Comparison of ENCODE assay signal across 26 cellular contexts in the genomic region with DNA sequence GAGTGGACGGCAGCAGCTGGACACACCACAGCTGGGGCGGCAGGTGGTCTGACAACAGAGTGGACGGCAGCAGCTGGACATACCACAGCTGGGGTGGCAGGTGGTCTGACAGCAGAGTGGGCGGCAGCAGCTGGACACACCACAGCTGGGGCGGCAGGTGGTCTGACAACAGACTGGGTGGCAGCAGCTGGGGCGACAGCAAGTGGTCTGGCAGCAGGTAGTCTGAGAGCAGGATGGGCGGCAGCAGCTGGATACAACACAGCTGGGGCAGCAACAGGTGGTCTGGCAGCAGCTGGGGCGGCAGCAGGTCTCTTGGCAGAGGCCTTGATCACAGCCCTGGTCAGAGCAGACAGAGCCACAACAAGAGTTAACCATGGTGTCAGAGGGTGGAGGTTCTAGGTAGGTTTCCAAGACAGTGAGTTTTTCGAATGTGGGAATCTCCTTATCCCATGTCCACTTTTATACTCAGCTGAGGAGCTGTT. TPM values are rescaled to one million over a fixed set of nuclear protein-coding genes. Genes with fewer than 3 reads are reported as not detected.
DNase-seq lines count a peak whose midpoint lies in the region; ATAC-seq and TF ChIP-seq lines count a peak whose summit lies in the region.
"Had no signal": no experiment of that assay in that cellular context is flagged by ENCODE, and none has a peak within 500 bp of the region (broad histone marks: within the 10 kb centered on the region; RNA-seq: fewer than 3 reads in every experiment).

A gene (minus strand): TSS at position 432 of the 482 bp plus-strand sequence. CDS start 57 bp downstream, at position 375.

- no TSS peak for BruUV-seq in PC-3 (replicated peaks; lab: Mats Ljungman, UMichigan)

- no peak within 1 kb of the TSS for H3K4me3 ChIP-seq in GM23248
- no peak within 1 kb of the TSS for H3K4me3 ChIP-seq in HEK293 (ENCODE audit: low read depth, low read length)
- no peak within 1 kb of the TSS for H3K4me3 ChIP-seq in spleen
- no peak within 1 kb of the TSS for H3K4me3 ChIP-seq in PC-3 (ENCODE audit: low read length)
- H3K4me3 ChIP-seq: SK-N-MC had no signal

- no peak for ATAC-seq in PC-3
- ATAC-seq: CD8-positive, alpha-beta T cell; Panc1 had no signal

- H3F3A ChIP-seq in GM23248 (ENCODE audit: insufficient read depth): peaks cover 12% of the 10 kb centered on the region
- H3F3A ChIP-seq in PC-3 (ENCODE audit: low read length, unreplicated experiment): no peaks in the 10 kb centered on the region

- H3K9me3 Mint-ChIP-seq in glutamatergic neuron (ENCODE audit: unreplicated experiment): peaks cover 12% of the 10 kb centered on the region
- H3K9me3 Mint-ChIP-seq in activated T-cell treated with anti-CD3 and anti-CD28 coated beads, Interleukin-2, amount 50 U/mL, for 24 hours: no peaks in the 10 kb centered on the region
- H3K9me3 Mint-ChIP-seq: CD8-positive, alpha-beta T cell; T-helper 1 cell treated with Interleukin-12 subunit alpha and Interleukin-12 subunit beta and Interleukin-4 antibody, amounts not matched to agents 30 μg/mL and 1 μg/mL, for 36 hours had no signal

- no peak for TF ChIP-seq CTCF in HEK293 (tag by site-specific recombination; IDR thresholded peaks at IDR 0.05)
- TF ChIP-seq CTCF in glutamatergic neuron (IDR thresholded peaks at IDR 0.05; ENCODE audit: partially characterized antibody, unreplicated experiment): no peak
- no peak for TF ChIP-seq CTCF in spleen (IDR thresholded peaks at IDR 0.05 in 8 of 11, conservative IDR thresholded peaks at IDR 0.05 in 3 of 11)
- no peak for TF ChIP-seq CTCF in PC-3 (conservative IDR thresholded peaks at IDR 0.05; ENCODE audit: low read depth, low read length)

- in situ Hi-C loops in GM23248 (cut with MboI): no loop called here

- CTCF ChIA-PET in HEK293 (lab: Yijun Ruan, JAX): no interaction called here
- CTCF ChIA-PET in PC-3 (lab: Charles Lee): no interaction called here

- H3K36me3 ChIP-seq in GM23248 (ENCODE audit: low read depth) (no peaks in the 10 kb centered on the region), HEK293 (ENCODE audit: control insufficient read depth in 2 of 2, insufficient read depth in 1 of 2, low read length in 2 of 2) (no peaks in the 10 kb centered on the region), spleen (no peaks in the 10 kb centered on the region), PC-3 (ENCODE audit: low read depth, low read length) (no peaks in the 10 kb centered on the region)

- no peaks in the 10 kb centered on the region for H3K36me3 Mint-ChIP-seq in glutamatergic neuron (ENCODE audit: unreplicated experiment)
- H3K36me3 Mint-ChIP-seq in activated T-cell treated with anti-CD3 and anti-CD28 coated beads, Interleukin-2, amount 50 U/mL, for 24 hours (ENCODE audit: low read depth): no peaks in the 10 kb centered on the region
- H3K36me3 Mint-ChIP-seq: CD8-positive, alpha-beta T cell had no signal

- H3K27me3 Mint-ChIP-seq in glutamatergic neuron (ENCODE audit: unreplicated experiment): peaks cover 6% of the 10 kb centered on the region
- peaks cover 14% of the 10 kb centered on the region for H3K27me3 Mint-ChIP-seq in activated T-cell treated with anti-CD3 and anti-CD28 coated beads, Interleukin-2, amount 50 U/mL, for 24 hours

- peaks cover 4% of the 10 kb centered on the region for H3K4me1 ChIP-seq in GM23248 (ENCODE audit: insufficient read depth)
- H3K4me1 ChIP-seq in HEK293 (ENCODE audit: control insufficient read depth, insufficient read depth, low read length): no peaks in the 10 kb centered on the region
- no peaks in the 10 kb centered on the region for H3K4me1 ChIP-seq in spleen
- no peaks in the 10 kb centered on the region for H3K4me1 ChIP-seq in PC-3 (ENCODE audit: insufficient read depth, low read length)

- H3K79me2 ChIP-seq in GM23248 (ENCODE audit: insufficient read depth) (no peaks in the 10 kb centered on the region), PC-3 (ENCODE audit: low read length) (no peaks in the 10 kb centered on the region)

- H3K4me2 ChIP-seq in GM23248 (ENCODE audit: unreplicated experiment) (no peak within 1 kb of the TSS), PC-3 (ENCODE audit: low read length) (no peak within 1 kb of the TSS)

- H4K20me1 ChIP-seq in GM23248 (ENCODE audit: insufficient read depth) (no peaks in the 10 kb centered on the region), PC-3 (ENCODE audit: low read length) (no peaks in the 10 kb centered on the region)

- 68 to 74% methylated on average over 6 to 9 of the region's 9 CpGs for WGBS in GM23248 (ENCODE audit: low coverage in 1 of 2, low lambda C conversion rate in 2 of 2, missing lambda C conversion rate in 2 of 2), 2 experiments
- 60 to 75% (median 72%) methylated on average over 8 to 9 of the region's 9 CpGs for whole genome bisulfite sequencing in spleen, 5 donors

- H3K9ac ChIP-seq in GM23248 (no peak within 1 kb of the TSS), PC-3 (ENCODE audit: low read length) (no peak within 1 kb of the TSS)

- H3K9me3 ChIP-seq in GM23248 (ENCODE audit: low read depth) (no peaks in the 10 kb centered on the region), HEK293 (ENCODE audit: control insufficient read depth, insufficient read depth, low read depth, low read length) (no peaks in the 10 kb centered on the region), spleen (no peaks in the 10 kb centered on the region), PC-3 (ENCODE audit: low read length) (no peaks in the 10 kb centered on the region)

- no peaks in the 10 kb centered on the region for H3K27me3 ChIP-seq in GM23248 (replicated peaks; ENCODE audit: insufficient read depth)
- H3K27me3 ChIP-seq in spleen (replicated peaks in 1 of 7): peaks cover 0 to 8% (median 0%) of the 10 kb centered on the region in 7 donors
- H3K27me3 ChIP-seq in PC-3 (ENCODE audit: low read length): no peaks in the 10 kb centered on the region

- intact Hi-C loops in spleen (cut with DNase I; ENCODE audit: low total_unique reads) (no loop called here), PC-3 (cut with micrococcal nuclease) (no loop called here)

- TF ChIP-seq POLR2A in spleen (IDR thresholded peaks at IDR 0.05): no peak

- H3K27ac Mint-ChIP-seq in glutamatergic neuron (ENCODE audit: unreplicated experiment): peak within 1 kb of the TSS; percentile 68
- H3K27ac Mint-ChIP-seq in activated T-cell treated with anti-CD3 and anti-CD28 coated beads, Interleukin-2, amount 50 U/mL, for 24 hours: no peak within 1 kb of the TSS
- H3K27ac Mint-ChIP-seq: CD8-positive, alpha-beta T cell; HFFc6; T-helper 1 cell treated with Interleukin-12 subunit alpha and Interleukin-12 subunit beta and Interleukin-4 antibody, amounts not matched to agents 30 μg/mL and 1 μg/mL, for 36 hours had no signal

- DNase-seq in GM23248 (no peak), glutamatergic neuron (peak; percentile 31), spleen (peak; percentile 70), cerebellum (ENCODE audit: low spot score) (no peak), PC-3 (no peak)
- no peak for DNase-seq in activated T-cell treated with anti-CD3 and anti-CD28 coated beads, Interleukin-2, amount 50 U/mL, for 24 hours
- DNase-seq: CD8-positive, alpha-beta T cell; DMS153; DND-41; HFFc6; NCI-H1092 treated with DMSO at 0.1 percent for 48 hours; NCI-H1436; NCI-H187; NCI-H2081 treated with DMSO at 0.1 percent for 48 hours; NCI-H2171; NCI-H226; NCI-H510A; NCI-H69; SHP77 treated with DMSO at 0.1 percent for 48 hours; SW 1271 had no signal

- POLR2A ChIA-PET in HEK293 (lab: Yijun Ruan, JAX) (no interaction called here), PC-3 (lab: Charles Lee; ENCODE audit: unreplicated experiment) (no interaction called here)

- peak within 1 kb of the TSS; percentile 18; the same call in 1 of the 2 replicates for H2AFZ ChIP-seq in GM23248
- no peak within 1 kb of the TSS for H2AFZ ChIP-seq in PC-3 (ENCODE audit: low read length)

- no peaks in the 10 kb centered on the region for H3K9me2 ChIP-seq in GM23248 (ENCODE audit: insufficient read depth)
- H3K9me2 ChIP-seq in PC-3 (replicated peaks; ENCODE audit: low read length): no peaks in the 10 kb centered on the region

- H3K27ac ChIP-seq in GM23248 (no peak within 1 kb of the TSS), HEK293 (ENCODE audit: extremely low read depth, low read depth, low read length) (no peak within 1 kb of the TSS), spleen (no peak within 1 kb of the TSS), PC-3 (ENCODE audit: low read length) (no peak within 1 kb of the TSS)
- H3K27ac ChIP-seq: C4-2B, SK-N-MC had no signal

- H3K4me1 Mint-ChIP-seq in glutamatergic neuron (ENCODE audit: low read depth, unreplicated experiment): no peaks in the 10 kb centered on the region
- no peaks in the 10 kb centered on the region for H3K4me1 Mint-ChIP-seq in activated T-cell treated with anti-CD3 and anti-CD28 coated beads, Interleukin-2, amount 50 U/mL, for 24 hours (ENCODE audit: low read depth)

- no peak within 1 kb of the TSS for H3K4me3 Mint-ChIP-seq in glutamatergic neuron (ENCODE audit: unreplicated experiment)
- H3K4me3 Mint-ChIP-seq in activated T-cell treated with anti-CD3 and anti-CD28 coated beads, Interleukin-2, amount 50 U/mL, for 24 hours: no peak within 1 kb of the TSS
- H3K4me3 Mint-ChIP-seq: CD8-positive, alpha-beta T cell; HFFc6; T-helper 1 cell treated with Interleukin-12 subunit alpha and Interleukin-12 subunit beta and Interleukin-4 antibody, amounts not matched to agents 30 μg/mL and 1 μg/mL, for 36 hours had no signal

TF ChIP-seq in HEK293, 187 proteins besides CTCF, POLR2A, EP300 and RAD21:
- TF ChIP-seq ZBTB20 (tag by site-specific recombination; IDR thresholded peaks at IDR 0.05) (no peak), ZNF76 (tag by site-specific recombination; IDR thresholded peaks at IDR 0.05; ENCODE audit: borderline replicate concordance, low read depth) (no peak), SCRT2 (tag by site-specific recombination; IDR thresholded peaks at IDR 0.05) (peak; percentile 75), RBAK (tag by site-specific recombination; IDR thresholded peaks at IDR 0.05) (no peak), ZNF777 (tag by site-specific recombination; IDR thresholded peaks at IDR 0.05; ENCODE audit: borderline replicate concordance) (no peak), ZNF140 (tag by site-specific recombination; IDR thresholded peaks at IDR 0.05) (no peak), ZIC2 (tag by site-specific recombination; IDR thresholded peaks at IDR 0.05) (peak; percentile 75), ZBTB17 (tag by site-specific recombination; IDR thresholded peaks at IDR 0.05) (no peak), ZNF560 (tag by site-specific recombination; IDR thresholded peaks at IDR 0.05; ENCODE audit: borderline replicate concordance) (no peak), ZNF274 (IDR thresholded peaks at IDR 0.05; ENCODE audit: low read length) (no peak), ZNF274 (tag by site-specific recombination; IDR thresholded peaks at IDR 0.05; ENCODE audit: borderline replicate concordance) (no peak)
TF ChIP-seq in HEK293: peak in this region for 2.

RNA-seq across cellular contexts. Expression of the gene that starts here (rescaled TPM):
- 0.76 TPM in 1 of 2 replicates, not detected in the other for total RNA-seq in GM23248 (2014; rRNA removed; shearing (Covaris generic))
- not detected in 2 replicates for polyA plus RNA-seq in GM23248 (2016; fragmentation: Nextera tagmentation; extraction: Ambion mirVana)
- not detected for total RNA-seq in glutamatergic neuron (ENCODE audit: unreplicated experiment)
- total RNA-seq in spleen: not detected
- polyA plus RNA-seq in spleen: not detected
- not detected for total RNA-seq in cerebellum
- total RNA-seq in PC-3 (2014; rRNA removed): not detected in 2 replicates
- total RNA-seq: A673; CD8-positive, alpha-beta T cell; HFFc6 had no signal

Comparison
In these comparisons a context has a peak if more than half of its experiments do, and no peak if none do; other contexts are left out.
1. Peak in DNase-seq in glutamatergic neuron; RNA of the gene not detected or under 1 TPM.
2. Peak in DNase-seq in spleen; RNA of the gene not detected or under 1 TPM.